ENCODE assay signal across 10 cellular contexts in the genomic region with DNA sequence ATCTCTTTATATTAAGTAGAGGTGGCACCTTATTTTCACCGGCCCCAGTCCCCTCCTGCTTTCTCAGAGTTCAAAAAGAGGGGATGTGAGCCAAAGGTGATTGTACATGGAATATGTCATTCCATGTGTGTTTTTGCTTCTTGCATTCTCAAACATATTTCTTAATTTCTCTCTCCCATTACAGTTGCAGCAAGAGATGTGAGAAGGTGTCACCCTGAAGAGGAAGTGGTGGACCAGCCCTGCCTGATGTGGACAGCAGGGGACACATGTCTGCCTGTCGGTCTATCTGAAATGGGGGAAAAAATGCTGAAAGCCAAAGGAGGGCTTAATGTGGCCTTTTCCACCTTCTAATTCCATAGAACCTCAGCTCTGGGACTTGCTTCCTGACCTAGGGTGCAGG. TPM values are rescaled to one million over a fixed set of nuclear protein-coding genes. Genes with fewer than 3 reads are reported as not detected.
DNase-seq lines count a peak whose midpoint lies in the region; ATAC-seq and TF ChIP-seq lines count a peak whose summit lies in the region.
"Had no signal": no experiment of that assay in that cellular context is flagged by ENCODE, and none has a peak within 500 bp of the region (broad histone marks: within the 10 kb centered on the region; RNA-seq: fewer than 3 reads in every experiment).

No MANE protein-coding gene starts in this region.

- H3K4me3 ChIP-seq in heart right ventricle (no peak overlapping the region), upper lobe of right lung (no peak overlapping the region), HAP-1 (no peak overlapping the region)

- peak overlapping the region; percentile 92 for H3K4me3 Mint-ChIP-seq in activated CD8-positive, alpha-beta T cell treated with anti-CD3 and anti-CD28 coated beads for 36 hours
- H3K4me3 Mint-ChIP-seq in naive B cell, result peak overlapping the region in 5 of 8 donors; percentile 31 to 80 (median 59)

- in situ Hi-C loops in HAP-1 (cut with MboI; ENCODE audit: low sequenced_read_pairs), result loop anchor here (10.0 to 25.0 kb wide), 2 partner anchors 374 to 493 kb away; no protein-coding TSS in a partner anchor

- POLR2A ChIA-PET in activated CD8-positive, alpha-beta T cell treated with anti-CD3 and anti-CD28 coated beads for 36 hours (lab: Charles Lee), result interaction anchor here (1.3 to 2.1 kb wide), 3 partner anchors 11 to 201 kb away, joined by 3 to 9 read pairs (median 4); no protein-coding TSS in a partner anchor

- intact Hi-C loops in heart right ventricle (cut with DNase I) (loop anchor here in 7 of 10 donors (1.0 to 10.0 kb wide), 19 partner anchors 114 to 496 kb away; no protein-coding TSS in a partner anchor), left ventricle myocardium superior (cut with micrococcal nuclease) (loop anchor here (10.0 kb wide), 1 partner anchor 234 kb away; no protein-coding TSS in a partner anchor), upper lobe of right lung (cut with DNase I) (no loop called here)
- intact Hi-C loops in activated CD8-positive, alpha-beta T cell treated with anti-CD3 and anti-CD28 coated beads for 36 hours (cut with micrococcal nuclease), result loop anchor here (5.0 to 10.0 kb wide), 5 partner anchors 114 to 374 kb away; no protein-coding TSS in a partner anchor

- DNase-seq in heart right ventricle, result no peak
- no peak for DNase-seq in left ventricle myocardium superior
- peak; percentile 39 for DNase-seq in activated CD8-positive, alpha-beta T cell treated with anti-CD3 and anti-CD28 coated beads for 36 hours
- DNase-seq in naive B cell, result no peak
- peak; percentile 6 for DNase-seq in upper lobe of right lung
- no peak for DNase-seq in HAP-1 (ENCODE audit: low spot score in 2 of 2)
- DNase-seq: Caco-2; stimulated activated CD4-positive, alpha-beta T cell treated with anti-CD3 and anti-CD28 coated beads, Interleukin-2, amount 100 ng/mL, for 48 hours had no signal

- no peaks in the 10 kb centered on the region for H3K9me3 ChIP-seq in heart right ventricle
- H3K9me3 ChIP-seq in upper lobe of right lung, result no peaks in the 10 kb centered on the region
- no peaks in the 10 kb centered on the region for H3K9me3 ChIP-seq in HAP-1
- H3K9me3 ChIP-seq: Caco-2 had no signal

- peak overlapping the region in 7 of 10 donors; percentile 25 to 98 (median 94) for H3K27ac ChIP-seq in heart right ventricle
- peak overlapping the region; percentile 92 for H3K27ac ChIP-seq in upper lobe of right lung

- H3K9me3 Mint-ChIP-seq in activated CD8-positive, alpha-beta T cell treated with anti-CD3 and anti-CD28 coated beads for 36 hours, result no peaks in the 10 kb centered on the region
- H3K9me3 Mint-ChIP-seq in naive B cell, result no peaks in the 10 kb centered on the region

- H3K36me3 Mint-ChIP-seq in activated CD8-positive, alpha-beta T cell treated with anti-CD3 and anti-CD28 coated beads for 36 hours (ENCODE audit: low read depth), result peaks cover 37% of the 10 kb centered on the region
- H3K36me3 Mint-ChIP-seq in naive B cell, result peaks cover 0 to 6% of the 10 kb centered on the region in 2 donors

- H3K36me3 ChIP-seq in heart right ventricle (peaks cover 0 to 8% (median 0%) of the 10 kb centered on the region in 9 donors), upper lobe of right lung (no peaks in the 10 kb centered on the region), HAP-1 (replicated peaks) (no peaks in the 10 kb centered on the region)

- TF ChIP-seq CTCF in heart right ventricle (IDR thresholded peaks at IDR 0.05) (peak in 1 of 9 donors; percentile 19), upper lobe of right lung (IDR thresholded peaks at IDR 0.05) (peak; percentile 5)
- no peak for TF ChIP-seq CTCF in activated CD8-positive, alpha-beta T cell treated with anti-CD3 and anti-CD28 coated beads for 36 hours (IDR thresholded peaks at IDR 0.05)

- H3K4me1 ChIP-seq in heart right ventricle (peaks cover 9 to 65% (median 39%) of the 10 kb centered on the region in 9 donors), upper lobe of right lung (peaks cover 20% of the 10 kb centered on the region), HAP-1 (peaks cover 22% of the 10 kb centered on the region)

- CTCF ChIA-PET in activated CD8-positive, alpha-beta T cell treated with anti-CD3 and anti-CD28 coated beads for 36 hours (lab: Charles Lee), result interaction anchor here (0.6 to 1.5 kb wide), 5 partner anchors 11 to 354 kb away, joined by 3 to 6 read pairs (median 3); no protein-coding TSS in a partner anchor

- no peak for ATAC-seq in heart right ventricle
- no peak for ATAC-seq in left ventricle myocardium superior
- ATAC-seq in activated CD8-positive, alpha-beta T cell treated with anti-CD3 and anti-CD28 coated beads for 36 hours, result no peak
- ATAC-seq in naive B cell (ENCODE audit: low read depth in 2 of 2), result no peak
- no peak for ATAC-seq in upper lobe of right lung
- ATAC-seq in HG02852 (IDR thresholded peaks at IDR 0.05; ENCODE audit: unreplicated experiment), result no peak
- ATAC-seq in HG02885 (IDR thresholded peaks at IDR 0.05; ENCODE audit: poor library complexity, unreplicated experiment), result no peak

- H3K27me3 ChIP-seq in heart right ventricle (no peaks in the 10 kb centered on the region), upper lobe of right lung (no peaks in the 10 kb centered on the region), HAP-1 (ENCODE audit: low read depth) (no peaks in the 10 kb centered on the region)

- peak overlapping the region; percentile 97 for H3K27ac Mint-ChIP-seq in activated CD8-positive, alpha-beta T cell treated with anti-CD3 and anti-CD28 coated beads for 36 hours
- H3K27ac Mint-ChIP-seq in naive B cell, result peak overlapping the region in 3 of 6 donors; percentile 26 to 88 (median 28)

- H3K4me1 Mint-ChIP-seq in activated CD8-positive, alpha-beta T cell treated with anti-CD3 and anti-CD28 coated beads for 36 hours (ENCODE audit: low read depth), result peaks cover 68% of the 10 kb centered on the region
- peaks cover 27 to 70% (median 45%) of the 10 kb centered on the region in 3 donors for H3K4me1 Mint-ChIP-seq in naive B cell

- H3K27me3 Mint-ChIP-seq in activated CD8-positive, alpha-beta T cell treated with anti-CD3 and anti-CD28 coated beads for 36 hours, result no peaks in the 10 kb centered on the region
- no peaks in the 10 kb centered on the region for H3K27me3 Mint-ChIP-seq in naive B cell

- WGBS in heart right ventricle, 2 donors, result 68 to 70% methylated on average over 2 of the region's 2 CpGs

RNA-seq across cellular contexts. Expression of a gene that starts 1.9 kb away (rescaled TPM):
- total RNA-seq in heart right ventricle, result 100 to 1,000 TPM in 8 of 10 donors, 10 to 100 TPM in 2; 87.5 to 150 (median 114) TPM
- 10 to 100 TPM; 13.0 to 21.1 TPM for polyA plus RNA-seq in heart right ventricle
- 134 TPM for total RNA-seq in left ventricle myocardium superior
- total RNA-seq in activated CD8-positive, alpha-beta T cell treated with anti-CD3 and anti-CD28 coated beads for 36 hours, result 10 to 100 TPM; 83.4 to 85.0 TPM
- polyA plus RNA-seq in naive B cell (ENCODE audit: low read depth in 6 of 6), result 10 to 100 TPM; 47.8 to 77.5 (median 58.7) TPM
- 103 TPM for total RNA-seq in upper lobe of right lung

Comparison
In these comparisons a context has a peak if more than half of its experiments do, and no peak if none do; other contexts are left out.
1. DNase-seq: peak in activated CD8-positive, alpha-beta T cell treated with anti-CD3 and anti-CD28 coated beads for 36 hours (single experiment) and upper lobe of right lung (single experiment); none in heart right ventricle (0 of 2), left ventricle myocardium superior (single experiment), naive B cell (single experiment) and HAP-1 (0 of 2).